Comparison of ENCODE assay signal across 8 cellular contexts in the genomic region with DNA sequence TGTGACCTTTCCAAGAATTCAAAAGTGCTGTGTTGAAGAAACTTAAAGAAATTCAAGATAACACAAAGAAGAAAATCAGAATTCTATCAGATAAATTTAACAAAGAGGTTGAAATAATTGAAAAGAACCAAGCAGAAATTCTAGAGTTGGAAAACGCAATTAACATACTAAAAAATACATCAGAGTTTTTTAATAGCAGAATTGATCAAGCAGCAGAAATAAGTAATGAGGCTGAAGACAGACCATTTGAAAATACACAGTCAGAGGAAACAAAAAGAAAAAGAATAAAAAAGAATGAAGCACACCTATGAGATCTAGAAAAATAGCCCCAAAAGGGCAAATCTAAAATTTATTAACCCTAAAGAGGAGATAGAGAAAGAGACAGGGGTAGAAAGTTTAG.
"Had no signal": no experiment of that assay in that cellular context is flagged by ENCODE, and none has a peak within 500 bp of the region (broad histone marks: within the 10 kb centered on the region; RNA-seq: fewer than 3 reads in every experiment).

No MANE protein-coding gene starts in this region.

- FAIRE-seq: G401.6, GM12878, GM12891, GM12892, GM18507, GM19239 had no signal

- H3K4me3 ChIP-seq: GM12878 had no signal

- ATAC-seq: GM12878 had no signal

- DNase-seq: GDM1, GF-D8 had no signal
